Comparison of ENCODE assay signal across 1 cellular context in the genomic region with DNA sequence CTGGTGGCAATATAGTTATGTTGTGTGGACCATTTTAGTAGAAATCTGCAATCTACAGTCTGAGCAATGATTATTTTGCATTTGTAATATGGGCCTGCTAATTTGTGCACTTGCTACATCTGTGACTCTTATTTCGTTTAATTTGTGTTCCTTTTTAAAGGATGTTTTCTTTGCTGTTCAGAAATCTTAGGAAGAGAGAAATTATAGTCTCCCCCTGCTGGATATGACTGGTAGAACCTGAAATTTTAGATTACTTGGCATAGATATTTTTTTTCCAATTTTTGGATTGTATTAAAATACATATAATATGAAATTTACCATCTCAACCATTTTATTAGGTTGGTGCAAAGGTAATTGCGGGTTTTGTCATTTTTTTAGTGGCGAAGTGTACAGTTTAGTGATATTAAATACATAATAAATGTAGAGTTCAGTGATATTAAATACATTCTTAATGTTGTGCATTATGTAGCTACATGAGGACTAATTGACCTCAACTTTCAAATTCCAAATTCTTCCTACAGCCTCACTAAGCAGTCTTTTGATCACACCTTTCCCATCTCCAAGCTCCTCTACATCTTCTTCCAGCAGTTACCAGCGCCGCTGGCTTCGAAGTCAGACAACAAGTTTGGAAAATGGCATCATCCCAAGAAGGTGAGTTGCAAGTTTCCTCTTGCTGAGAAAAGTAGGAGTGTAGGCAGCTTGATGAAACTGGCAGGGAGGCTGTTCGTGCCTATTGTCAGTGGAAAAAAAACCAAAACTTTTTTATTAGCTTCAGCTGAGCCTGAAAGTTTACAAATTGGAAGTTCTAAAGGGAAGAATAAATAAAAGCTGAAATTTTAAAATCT.
A peak's percentile ranks its signal among the peaks of the same experiment; 100 is the strongest.
TF ChIP-seq lines count a peak whose summit lies in the region.

No MANE protein-coding gene starts in this region.

TF ChIP-seq in GM12878, 131 proteins besides CTCF, POLR2A, EP300 and RAD21 (continued from another document):
- TF ChIP-seq, protein P1, sequence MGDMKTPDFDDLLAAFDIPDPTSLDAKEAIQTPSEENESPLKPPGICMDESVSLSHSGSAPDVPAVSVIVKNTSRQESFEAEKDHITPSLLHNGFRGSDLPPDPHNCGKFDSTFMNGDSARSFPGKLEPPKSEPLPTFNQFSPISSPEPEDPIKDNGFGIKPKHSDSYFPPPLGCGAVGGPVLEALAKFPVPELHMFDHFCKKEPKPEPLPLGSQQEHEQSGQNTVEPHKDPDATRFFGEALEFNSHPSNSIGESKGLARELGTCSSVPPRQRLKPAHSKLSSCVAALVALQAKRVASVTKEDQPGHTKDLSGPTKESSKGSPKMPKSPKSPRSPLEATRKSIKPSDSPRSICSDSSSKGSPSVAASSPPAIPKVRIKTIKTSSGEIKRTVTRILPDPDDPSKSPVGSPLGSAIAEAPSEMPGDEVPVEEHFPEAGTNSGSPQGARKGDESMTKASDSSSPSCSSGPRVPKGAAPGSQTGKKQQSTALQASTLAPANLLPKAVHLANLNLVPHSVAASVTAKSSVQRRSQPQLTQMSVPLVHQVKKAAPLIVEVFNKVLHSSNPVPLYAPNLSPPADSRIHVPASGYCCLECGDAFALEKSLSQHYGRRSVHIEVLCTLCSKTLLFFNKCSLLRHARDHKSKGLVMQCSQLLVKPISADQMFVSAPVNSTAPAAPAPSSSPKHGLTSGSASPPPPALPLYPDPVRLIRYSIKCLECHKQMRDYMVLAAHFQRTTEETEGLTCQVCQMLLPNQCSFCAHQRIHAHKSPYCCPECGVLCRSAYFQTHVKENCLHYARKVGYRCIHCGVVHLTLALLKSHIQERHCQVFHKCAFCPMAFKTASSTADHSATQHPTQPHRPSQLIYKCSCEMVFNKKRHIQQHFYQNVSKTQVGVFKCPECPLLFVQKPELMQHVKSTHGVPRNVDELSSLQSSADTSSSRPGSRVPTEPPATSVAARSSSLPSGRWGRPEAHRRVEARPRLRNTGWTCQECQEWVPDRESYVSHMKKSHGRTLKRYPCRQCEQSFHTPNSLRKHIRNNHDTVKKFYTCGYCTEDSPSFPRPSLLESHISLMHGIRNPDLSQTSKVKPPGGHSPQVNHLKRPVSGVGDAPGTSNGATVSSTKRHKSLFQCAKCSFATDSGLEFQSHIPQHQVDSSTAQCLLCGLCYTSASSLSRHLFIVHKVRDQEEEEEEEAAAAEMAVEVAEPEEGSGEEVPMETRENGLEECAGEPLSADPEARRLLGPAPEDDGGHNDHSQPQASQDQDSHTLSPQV (IDR thresholded peaks at IDR 0.05): peak; percentile 50; the same call in 1 of the 2 replicates
- TF ChIP-seq SMC3 (IDR thresholded peaks at IDR 0.05; ENCODE audit: borderline replicate concordance, low read length): peak; percentile 75; the same call in 1 of the 2 replicates
- TF ChIP-seq NBN (IDR thresholded peaks at IDR 0.05): 0 out of 2 replicates have a peak, but pooled peaks have one; percentile 26
- 0 out of 2 replicates have a peak, but pooled peaks have one; percentile 23 for TF ChIP-seq ZNF24 (IDR thresholded peaks at IDR 0.05)
- TF ChIP-seq BMI1 (IDR thresholded peaks at IDR 0.05; ENCODE audit: borderline replicate concordance): peak; percentile 38; the same call in 1 of the 2 replicates
